Comparison of ENCODE assay signal across 6 cellular contexts in genomic region chr4:185644408-185644807, GRCh38.
"Had no signal": no experiment of that assay in that cellular context is flagged by ENCODE, and none has a peak within 500 bp of the region (broad histone marks: within the 10 kb centered on the region; RNA-seq: fewer than 3 reads in every experiment).

No MANE protein-coding gene starts in this region.

- H3K9ac ChIP-seq: GM23248 had no signal

- DNase-seq: GM23248, GOT3, H9, HCEC 1CT had no signal

- H3K27ac ChIP-seq: GM23248, HL-60 had no signal

- H3K4me3 ChIP-seq: GM23248 had no signal

- ATAC-seq: HepG2 had no signal

- H2AFZ ChIP-seq: GM23248 had no signal
